ENCODE assay signal across 9 cellular contexts in genomic region chr16:30429418-30429677, GRCh38. TPM values are rescaled to one million over a fixed set of nuclear protein-coding genes. Genes with fewer than 3 reads are reported as not detected.
DNase-seq lines count a peak whose midpoint lies in the region; ATAC-seq and TF ChIP-seq lines count a peak whose summit lies in the region.
"Had no signal": no experiment of that assay in that cellular context is flagged by ENCODE, and none has a peak within 500 bp of the region (broad histone marks: within the 10 kb centered on the region; RNA-seq: fewer than 3 reads in every experiment).

No MANE protein-coding gene starts in this region.

- H3K4me1 ChIP-seq in foreskin keratinocyte (no peaks in the 10 kb centered on the region), skeletal muscle tissue (ENCODE audit: control insufficient read depth in 3 of 3, insufficient read depth in 3 of 3, low read length in 3 of 3) (peaks cover 17 to 20% (median 20%) of the 10 kb centered on the region in 3 donors)

- intact Hi-C loops in posterior cingulate gyrus (cut with DNase I): no loop called here
- intact Hi-C loops in activated CD8-positive, alpha-beta T cell treated with anti-CD3 and anti-CD28 coated beads for 36 hours (cut with micrococcal nuclease): no loop called here

- no peaks in the 10 kb centered on the region for H3K9me3 Mint-ChIP-seq in activated CD8-positive, alpha-beta T cell treated with anti-CD3 and anti-CD28 coated beads for 36 hours

- peak overlapping the region; percentile 81 to 94 (median 89) for H3K4me3 ChIP-seq in skeletal muscle tissue (ENCODE audit: low read length in 3 of 3)

- H3K27ac ChIP-seq in foreskin keratinocyte: peak overlapping the region; percentile 53
- H3K27ac ChIP-seq in skeletal muscle tissue (ENCODE audit: low read depth, low read length): peak overlapping the region; percentile 80

- H3K27me3 ChIP-seq in foreskin keratinocyte (no peaks in the 10 kb centered on the region), skeletal muscle tissue (ENCODE audit: control insufficient read depth in 3 of 3, insufficient read depth in 3 of 3, low read length in 3 of 3) (no peaks in the 10 kb centered on the region)

- H3K36me3 Mint-ChIP-seq in activated CD8-positive, alpha-beta T cell treated with anti-CD3 and anti-CD28 coated beads for 36 hours (ENCODE audit: low read depth): peaks cover 34% of the 10 kb centered on the region

- ATAC-seq in GM21447 (IDR thresholded peaks at IDR 0.05; ENCODE audit: unreplicated experiment) (peak; percentile 16), foreskin keratinocyte (peak; percentile 55), GM21390 (IDR thresholded peaks at IDR 0.05; ENCODE audit: unreplicated experiment) (no peak), GM21825 (IDR thresholded peaks at IDR 0.05; ENCODE audit: unreplicated experiment) (no peak)
- ATAC-seq in activated CD8-positive, alpha-beta T cell treated with anti-CD3 and anti-CD28 coated beads for 36 hours: no peak

- peak overlapping the region; percentile 81 to 86 (median 84) for H3K9ac ChIP-seq in skeletal muscle tissue (ENCODE audit: low read depth in 1 of 3, low read length in 3 of 3)

- peaks cover 9 to 14% (median 11%) of the 10 kb centered on the region in 3 donors for H3K36me3 ChIP-seq in skeletal muscle tissue (ENCODE audit: control insufficient read depth in 3 of 3, insufficient read depth in 3 of 3, low read length in 3 of 3)

- POLR2A ChIA-PET in activated CD8-positive, alpha-beta T cell treated with anti-CD3 and anti-CD28 coated beads for 36 hours (lab: Charles Lee): interaction anchor here (0.6 to 2.5 kb wide), 27 partner anchors 8 to 268 kb away, joined by 3 to 21 read pairs (median 4); partner anchors contain the start of genes ITGAL, PRR14, ZNF689 and ZNF771

- DNase-seq in NCI-H510A treated with DMSO at 0.1 percent for 48 hours (lab: John Stamatoyannopoulos, UW) (peak; percentile 78), foreskin keratinocyte (peak in 1 of 2 donors; percentile 47), posterior cingulate gyrus (no peak)
- DNase-seq in activated CD8-positive, alpha-beta T cell treated with anti-CD3 and anti-CD28 coated beads for 36 hours: no peak

- TF ChIP-seq CTCF in foreskin keratinocyte (conservative IDR thresholded peaks at IDR 0.05): no peak
- TF ChIP-seq CTCF in activated CD8-positive, alpha-beta T cell treated with anti-CD3 and anti-CD28 coated beads for 36 hours (IDR thresholded peaks at IDR 0.05): no peak

- H3K4me1 Mint-ChIP-seq in activated CD8-positive, alpha-beta T cell treated with anti-CD3 and anti-CD28 coated beads for 36 hours (ENCODE audit: low read depth): peaks cover 29% of the 10 kb centered on the region

- CTCF ChIA-PET in activated CD8-positive, alpha-beta T cell treated with anti-CD3 and anti-CD28 coated beads for 36 hours (lab: Charles Lee): interaction anchor here (0.6 to 5.5 kb wide), 55 partner anchors 9 to 229 kb away, joined by 3 to 84 read pairs (median 5); partner anchors contain the start of genes FBRS, ITGAL, SEPHS2 and SEPTIN1

- H3K27ac Mint-ChIP-seq in activated CD8-positive, alpha-beta T cell treated with anti-CD3 and anti-CD28 coated beads for 36 hours: no peak overlapping the region

- no peaks in the 10 kb centered on the region for H3K27me3 Mint-ChIP-seq in activated CD8-positive, alpha-beta T cell treated with anti-CD3 and anti-CD28 coated beads for 36 hours

- H3K4me3 Mint-ChIP-seq in activated CD8-positive, alpha-beta T cell treated with anti-CD3 and anti-CD28 coated beads for 36 hours: no peak overlapping the region

- H3K9me3 ChIP-seq in skeletal muscle tissue (ENCODE audit: control insufficient read depth in 3 of 3, low read length in 3 of 3): no peaks in the 10 kb centered on the region

RNA-seq across cellular contexts. Expression of gene DCTPP1, which starts 0.5 kb away (rescaled TPM):
- total RNA-seq in foreskin keratinocyte (80.2 and 84.4 TPM in 2 replicates), skeletal muscle tissue (26.1 TPM)
- 158 and 164 TPM in 2 replicates for polyA plus RNA-seq in foreskin keratinocyte
- total RNA-seq in activated CD8-positive, alpha-beta T cell treated with anti-CD3 and anti-CD28 coated beads for 36 hours: 100 to 1,000 TPM in 1 of 2 experiments, 10 to 100 TPM in 1; 98.4 to 105 TPM

RNA-seq across cellular contexts. Expression of gene SEPHS2, which starts 16.3 kb away (rescaled TPM):
- 13.7 and 16.5 TPM in 2 replicates for total RNA-seq in foreskin keratinocyte
- 23.8 and 26.4 TPM in 2 replicates for polyA plus RNA-seq in foreskin keratinocyte
- total RNA-seq in skeletal muscle tissue: 7.3 TPM
- 10 to 100 TPM; 51.8 to 54.0 TPM for total RNA-seq in activated CD8-positive, alpha-beta T cell treated with anti-CD3 and anti-CD28 coated beads for 36 hours

RNA-seq across cellular contexts. Expression of gene ZNF771, which starts 21.9 kb away (rescaled TPM):
- 3.0 TPM in 2 replicates for total RNA-seq in foreskin keratinocyte
- polyA plus RNA-seq in foreskin keratinocyte: 4.0 and 4.4 TPM in 2 replicates
- 5.2 TPM for total RNA-seq in skeletal muscle tissue
- total RNA-seq in activated CD8-positive, alpha-beta T cell treated with anti-CD3 and anti-CD28 coated beads for 36 hours: 1 to 10 TPM; 5.4 to 6.6 TPM

RNA-seq across cellular contexts. Expression of gene ZNF48, which starts 34.1 kb away (rescaled TPM):
- total RNA-seq in foreskin keratinocyte (8.7 and 10.5 TPM in 2 replicates), skeletal muscle tissue (6.3 TPM)
- 6.8 and 8.0 TPM in 2 replicates for polyA plus RNA-seq in foreskin keratinocyte
- total RNA-seq in activated CD8-positive, alpha-beta T cell treated with anti-CD3 and anti-CD28 coated beads for 36 hours: 10 to 100 TPM; 10.4 to 10.9 TPM

RNA-seq across cellular contexts. Expression of gene ITGAL, which starts 43.2 kb away (rescaled TPM):
- total RNA-seq in foreskin keratinocyte (0.07 TPM in 1 of 2 replicates, not detected in the other), skeletal muscle tissue (4.2 TPM)
- polyA plus RNA-seq in foreskin keratinocyte: not detected in 2 replicates
- total RNA-seq in activated CD8-positive, alpha-beta T cell treated with anti-CD3 and anti-CD28 coated beads for 36 hours: 100 to 1,000 TPM; 274 to 285 TPM
- total RNA-seq: pulmonary artery endothelial cell had no signal

Comparison
In these comparisons a context has a peak if more than half of its experiments do, and no peak if none do; other contexts are left out.
1. ATAC-seq: peak in GM21447 (single experiment) and foreskin keratinocyte (single experiment); none in GM21390 (single experiment), GM21825 (single experiment) and activated CD8-positive, alpha-beta T cell treated with anti-CD3 and anti-CD28 coated beads for 36 hours (single experiment).